8 cellular contexts compared by ENCODE assay signal in genomic region chr1:150365945-150366344, GRCh38. TPM values are rescaled to one million over a fixed set of nuclear protein-coding genes. Genes with fewer than 3 reads are reported as not detected.
DNase-seq lines count a peak whose midpoint lies in the region; ATAC-seq lines count a peak whose summit lies in the region.

No MANE protein-coding gene starts in this region.

- H4K20me1 ChIP-seq in BLaER1: peaks cover 38% of the 10 kb centered on the region

- H3K4me3 ChIP-seq in BLaER1 (peak overlapping the region; percentile 76), thymus (ENCODE audit: low read length) (peak overlapping the region; percentile 97)

- peaks cover 31% of the 10 kb centered on the region for H3K4me1 ChIP-seq in BLaER1
- H3K4me1 ChIP-seq in thymus (ENCODE audit: control insufficient read depth, insufficient read depth, low read length): peaks cover 3% of the 10 kb centered on the region

- no peaks in the 10 kb centered on the region for H3K27me3 ChIP-seq in BLaER1
- H3K27me3 ChIP-seq in thymus (ENCODE audit: control insufficient read depth, insufficient read depth): no peaks in the 10 kb centered on the region

- H3K27ac ChIP-seq in BLaER1: peak overlapping the region; percentile 94
- no peak overlapping the region for H3K27ac ChIP-seq in thymus (ENCODE audit: low read depth)

- peak overlapping the region; percentile 88 for H3K4me2 ChIP-seq in BLaER1

- peak overlapping the region; percentile 94 to 100 for H3K27ac Mint-ChIP-seq in activated naive CD4-positive, alpha-beta T cell treated with anti-CD3 and anti-CD28 coated beads, Interleukin-2, amount 50 U/mL, for 72 hours

- peaks cover 5% of the 10 kb centered on the region; the same call in 1 of the 2 replicates for H3K36me3 ChIP-seq in BLaER1
- H3K36me3 ChIP-seq in thymus (ENCODE audit: control insufficient read depth, insufficient read depth): no peaks in the 10 kb centered on the region

- DNase-seq in HS-5 (ENCODE audit: low read depth) (peak; percentile 5), iris pigment epithelial cell (ENCODE audit: low read depth) (peak; percentile 8), LoVo (ENCODE audit: low spot score) (no peak), NCI-H1105 treated with DMSO at 0.1 percent for 48 hours (lab: John Stamatoyannopoulos, UW) (no peak)
- no peak for DNase-seq in activated naive CD4-positive, alpha-beta T cell treated with anti-CD3 and anti-CD28 coated beads, Interleukin-2, amount 50 U/mL, for 72 hours (ENCODE audit: low spot score in 2 of 2)

- peaks cover 23 to 32% of the 10 kb centered on the region in 2 donors for H3K36me3 Mint-ChIP-seq in activated naive CD4-positive, alpha-beta T cell treated with anti-CD3 and anti-CD28 coated beads, Interleukin-2, amount 50 U/mL, for 72 hours

- ATAC-seq in activated naive CD4-positive, alpha-beta T cell treated with anti-CD3 and anti-CD28 coated beads, Interleukin-2, amount 50 U/mL, for 72 hours: no peak
- ATAC-seq in GM21825 (IDR thresholded peaks at IDR 0.05; ENCODE audit: unreplicated experiment): no peak

- no peaks in the 10 kb centered on the region for H3K9me3 Mint-ChIP-seq in activated naive CD4-positive, alpha-beta T cell treated with anti-CD3 and anti-CD28 coated beads, Interleukin-2, amount 50 U/mL, for 72 hours

- H3K9ac ChIP-seq in BLaER1: peak overlapping the region; percentile 90

- H3K9me3 ChIP-seq in BLaER1 (no peaks in the 10 kb centered on the region), thymus (ENCODE audit: control insufficient read depth) (no peaks in the 10 kb centered on the region)

- 2% methylated on average over 4 of the region's 4 CpGs for WGBS in thymus

RNA-seq across cellular contexts. Expression of gene RPRD2, which starts 2.0 kb away (rescaled TPM):
- total RNA-seq in activated naive CD4-positive, alpha-beta T cell treated with anti-CD3 and anti-CD28 coated beads, Interleukin-2, amount 50 U/mL, for 72 hours: 10 to 100 TPM; 23.1 to 26.0 TPM
- polyA plus RNA-seq in thymus: 7.1 TPM

RNA-seq across cellular contexts. Expression of gene PRPF3, which starts 44.6 kb away (rescaled TPM):
- 10 to 100 TPM; 79.0 to 92.0 TPM for total RNA-seq in activated naive CD4-positive, alpha-beta T cell treated with anti-CD3 and anti-CD28 coated beads, Interleukin-2, amount 50 U/mL, for 72 hours
- 79.3 TPM for polyA plus RNA-seq in thymus

Comparison
In these comparisons a context has a peak if more than half of its experiments do, and no peak if none do; other contexts are left out.
1. DNase-seq: peak in HS-5 (single experiment) and iris pigment epithelial cell (single experiment); none in activated naive CD4-positive, alpha-beta T cell treated with anti-CD3 and anti-CD28 coated beads, Interleukin-2, amount 50 U/mL, for 72 hours (0 of 2), LoVo (single experiment) and NCI-H1105 treated with DMSO at 0.1 percent for 48 hours (single experiment).